Comparison of ENCODE assay signal across 15 cellular contexts in the genomic region with DNA sequence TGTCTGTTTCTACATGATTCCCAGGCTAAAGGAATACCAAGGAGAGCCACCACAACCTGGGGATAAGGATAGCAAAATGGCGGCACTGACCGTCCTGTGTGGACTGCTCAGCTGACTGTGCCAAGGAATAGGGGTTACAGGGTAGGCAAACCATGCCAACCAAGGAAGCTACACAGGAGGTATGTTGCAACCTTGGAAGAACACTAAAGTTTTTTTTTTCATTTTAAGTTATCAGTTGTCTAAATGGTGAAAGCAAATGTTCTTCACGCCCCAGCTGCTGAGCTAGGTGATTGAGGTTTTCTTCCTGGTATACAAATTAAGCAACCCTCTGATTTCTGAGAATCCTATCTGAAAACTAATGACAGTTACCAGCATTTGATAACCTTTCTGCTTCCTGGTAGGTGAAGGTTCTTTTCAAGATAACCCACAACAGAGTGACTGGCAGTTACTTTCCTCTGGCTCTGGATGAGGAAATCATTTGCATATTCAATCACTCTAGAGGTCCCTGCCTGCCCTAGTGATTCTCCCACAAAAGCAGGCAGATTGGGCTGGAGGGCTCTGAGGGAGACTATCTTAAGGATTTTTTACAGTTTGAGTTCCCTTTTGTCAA.
DNase-seq lines count a peak whose midpoint lies in the region; ATAC-seq and TF ChIP-seq lines count a peak whose summit lies in the region.
"Had no signal": no experiment of that assay in that cellular context is flagged by ENCODE, and none has a peak within 500 bp of the region (broad histone marks: within the 10 kb centered on the region; RNA-seq: fewer than 3 reads in every experiment).

No MANE protein-coding gene starts in this region.

- peaks cover 2% of the 10 kb centered on the region for H3K27me3 Mint-ChIP-seq in activated T-helper 1 cell treated with anti-CD3 and anti-CD28 coated beads, Interleukin-12 subunit alpha, Interleukin-12 subunit beta, Interleukin-2, Interleukin-4 antibody, amounts not matched to agents 30 ng/mL and 10 ng/mL and 1 ng/mL, durations not matched to agents 14 hours and 24 hours and 36 hours (ENCODE audit: insufficient read depth)

- DNase-seq in KBM-7 (peak; percentile 40), mucosa of descending colon (no peak), dedifferentiated amniotic fluid mesenchymal stem cell (ENCODE audit: extremely low spot score) (no peak), head of caudate nucleus (no peak), pons (ENCODE audit: low spot score) (no peak)
- no peak for DNase-seq in activated T-helper 1 cell treated with anti-CD3 and anti-CD28 coated beads, Interleukin-12 subunit alpha, Interleukin-12 subunit beta, Interleukin-2, Interleukin-4 antibody, amounts not matched to agents 30 ng/mL and 10 ng/mL and 1 ng/mL, durations not matched to agents 14 hours and 24 hours and 36 hours (ENCODE audit: low spot score)
- DNase-seq: activated T-cell treated with anti-CD3 and anti-CD28 coated beads, Interleukin-2, amount 50 U/mL, for 72 hours; COR-L47; dorsolateral prefrontal cortex; gastrocnemius medialis; HFFc6; NCI-H1436; NCI-H82; stimulated activated CD4-positive, alpha-beta T cell treated with anti-CD3 and anti-CD28 coated beads, Interleukin-2, amount 100 ng/mL, for 48 hours had no signal

- H3K4me1 Mint-ChIP-seq in activated T-helper 1 cell treated with anti-CD3 and anti-CD28 coated beads, Interleukin-12 subunit alpha, Interleukin-12 subunit beta, Interleukin-2, Interleukin-4 antibody, amounts not matched to agents 30 ng/mL and 10 ng/mL and 1 ng/mL, durations not matched to agents 14 hours and 24 hours and 36 hours (ENCODE audit: low read depth), result peaks cover 16% of the 10 kb centered on the region

- no peak for TF ChIP-seq CTCF in mucosa of descending colon (IDR thresholded peaks at IDR 0.05)

- intact Hi-C loops in activated T-helper 1 cell treated with anti-CD3 and anti-CD28 coated beads, Interleukin-12 subunit alpha, Interleukin-12 subunit beta, Interleukin-2, Interleukin-4 antibody, amounts not matched to agents 30 ng/mL and 10 ng/mL and 1 ng/mL, durations not matched to agents 14 hours and 24 hours and 36 hours (cut with micrococcal nuclease), result loop anchor here (5.0 kb wide), 1 partner anchor 220 kb away; no protein-coding TSS in a partner anchor
- intact Hi-C loops in mucosa of descending colon (cut with DNase I, micrococcal nuclease) (no loop called here), head of caudate nucleus (cut with DNase I) (no loop called here)

- no peaks in the 10 kb centered on the region for H3K36me3 Mint-ChIP-seq in activated T-helper 1 cell treated with anti-CD3 and anti-CD28 coated beads, Interleukin-12 subunit alpha, Interleukin-12 subunit beta, Interleukin-2, Interleukin-4 antibody, amounts not matched to agents 30 ng/mL and 10 ng/mL and 1 ng/mL, durations not matched to agents 14 hours and 24 hours and 36 hours (ENCODE audit: low read depth)

- peak overlapping the region; percentile 19 for H3K4me3 Mint-ChIP-seq in activated T-helper 1 cell treated with anti-CD3 and anti-CD28 coated beads, Interleukin-12 subunit alpha, Interleukin-12 subunit beta, Interleukin-2, Interleukin-4 antibody, amounts not matched to agents 30 ng/mL and 10 ng/mL and 1 ng/mL, durations not matched to agents 14 hours and 24 hours and 36 hours
- H3K4me3 Mint-ChIP-seq: activated T-cell treated with anti-CD3 and anti-CD28 coated beads, Interleukin-2, amount 50 U/mL, for 72 hours; HFFc6 had no signal

- ATAC-seq in GM18867 (IDR thresholded peaks at IDR 0.05; ENCODE audit: unreplicated experiment) (peak; percentile 53), mucosa of descending colon (peak; percentile 84)
- ATAC-seq: gastrocnemius medialis had no signal

- in situ Hi-C loops in KBM-7 (cut with MboI; ENCODE audit: low pct_unique_long_range_greater_than_20kb, low sequenced_read_pairs), result no loop called here

- peaks cover 21% of the 10 kb centered on the region for H3K4me1 ChIP-seq in mucosa of descending colon (ENCODE audit: low read depth)
- H3K4me1 ChIP-seq: gastrocnemius medialis had no signal

- no peaks in the 10 kb centered on the region for H3K36me3 ChIP-seq in mucosa of descending colon (ENCODE audit: low read depth)
- H3K36me3 ChIP-seq: gastrocnemius medialis had no signal

- H3K4me3 ChIP-seq in mucosa of descending colon, result no peak overlapping the region
- H3K4me3 ChIP-seq: dorsolateral prefrontal cortex, gastrocnemius medialis had no signal

- H3K27ac Mint-ChIP-seq in activated T-helper 1 cell treated with anti-CD3 and anti-CD28 coated beads, Interleukin-12 subunit alpha, Interleukin-12 subunit beta, Interleukin-2, Interleukin-4 antibody, amounts not matched to agents 30 ng/mL and 10 ng/mL and 1 ng/mL, durations not matched to agents 14 hours and 24 hours and 36 hours, result peak overlapping the region; percentile 15
- H3K27ac Mint-ChIP-seq: activated T-cell treated with anti-CD3 and anti-CD28 coated beads, Interleukin-2, amount 50 U/mL, for 72 hours; HFFc6 had no signal

- no peaks in the 10 kb centered on the region for H3K9me3 ChIP-seq in mucosa of descending colon
- H3K9me3 ChIP-seq: gastrocnemius medialis had no signal

- H3K9me3 Mint-ChIP-seq in activated T-helper 1 cell treated with anti-CD3 and anti-CD28 coated beads, Interleukin-12 subunit alpha, Interleukin-12 subunit beta, Interleukin-2, Interleukin-4 antibody, amounts not matched to agents 30 ng/mL and 10 ng/mL and 1 ng/mL, durations not matched to agents 14 hours and 24 hours and 36 hours, result peaks cover 7% of the 10 kb centered on the region
- H3K9me3 Mint-ChIP-seq: activated T-cell treated with anti-CD3 and anti-CD28 coated beads, Interleukin-2, amount 50 U/mL, for 72 hours had no signal
